In the genomic region with DNA sequence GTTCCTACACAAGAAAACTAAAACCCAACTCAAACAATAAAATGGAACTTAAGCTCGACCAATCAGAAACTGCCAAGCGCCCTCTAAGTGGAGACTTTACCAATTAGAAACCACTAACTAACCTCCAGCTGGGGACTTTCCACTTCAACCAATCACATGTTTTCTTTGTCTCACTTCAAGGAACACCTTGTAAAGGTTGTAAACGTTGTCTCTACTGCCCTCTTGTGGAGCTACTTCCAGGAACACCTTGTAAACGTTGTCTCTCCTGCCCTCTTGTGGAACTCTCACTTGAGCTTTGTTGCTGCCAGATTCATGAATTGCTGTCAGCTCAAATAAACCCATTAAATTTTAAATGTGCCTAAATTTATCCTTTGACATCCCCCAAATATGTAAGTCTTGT, we compare ENCODE assay signal across 9 cellular contexts. TPM values are rescaled to one million over a fixed set of nuclear protein-coding genes. Genes with fewer than 3 reads are reported as not detected.
DNase-seq lines count a peak whose midpoint lies in the region; ATAC-seq, FAIRE-seq and TF ChIP-seq lines count a peak whose summit lies in the region.
"Not testable (repeated sequence)": the region's sequence is repeated elsewhere in the genome, so short reads cannot be mapped to it uniquely, and the experiment has no call there.
"Had no signal": no experiment of that assay in that cellular context is flagged by ENCODE, and none has a peak within 500 bp of the region (broad histone marks: within the 10 kb centered on the region; RNA-seq: fewer than 3 reads in every experiment).

No MANE protein-coding gene starts in this region.

- not testable (repeated sequence) for H3K27me3 Mint-ChIP-seq in activated CD4-positive, alpha-beta T cell treated with anti-CD3 and anti-CD28 coated beads for 36 hours; activated naive CD8-positive, alpha-beta T cell treated with anti-CD3 and anti-CD28 coated beads, Interleukin-2, amount 50 U/mL, for 24 hours; natural killer cell (ENCODE audit: low read depth in 2 of 2)

- not testable (repeated sequence) for DNase-seq in DND-41; PC-3; activated naive CD8-positive, alpha-beta T cell treated with anti-CD3 and anti-CD28 coated beads, Interleukin-2, amount 50 U/mL, for 24 hours; left lung; natural killer cell
- DNase-seq in activated CD4-positive, alpha-beta T cell treated with anti-CD3 and anti-CD28 coated beads for 36 hours = peak; percentile 17

- not testable (repeated sequence) for H3K4me3 Mint-ChIP-seq in activated CD4-positive, alpha-beta T cell treated with anti-CD3 and anti-CD28 coated beads for 36 hours; activated naive CD8-positive, alpha-beta T cell treated with anti-CD3 and anti-CD28 coated beads, Interleukin-2, amount 50 U/mL, for 24 hours; natural killer cell

- TF ChIP-seq CTCF in DND-41 (IDR thresholded peaks at IDR 0.05; ENCODE audit: borderline replicate concordance, extremely low read depth, low read length, poor library complexity, severe bottlenecking); PC-3 (conservative IDR thresholded peaks at IDR 0.05; ENCODE audit: low read depth, low read length); left lung (IDR thresholded peaks at IDR 0.05); natural killer cell (IDR thresholded peaks at IDR 0.05): not testable (repeated sequence)

- not testable (repeated sequence) for H3K4me2 ChIP-seq in DND-41 (ENCODE audit: insufficient read depth, low read length); PC-3 (ENCODE audit: low read length)

- H3K27ac Mint-ChIP-seq in activated CD4-positive, alpha-beta T cell treated with anti-CD3 and anti-CD28 coated beads for 36 hours; activated naive CD8-positive, alpha-beta T cell treated with anti-CD3 and anti-CD28 coated beads, Interleukin-2, amount 50 U/mL, for 24 hours; natural killer cell: not testable (repeated sequence)

- not testable (repeated sequence) for BruUV-seq in PC-3 (replicated peaks; lab: Mats Ljungman, UMichigan)

- H3K4me3 ChIP-seq in DND-41 (ENCODE audit: low read depth in 1 of 2, low read length in 2 of 2); PC-3 (ENCODE audit: low read length); left lung: not testable (repeated sequence)

- CTCF ChIA-PET in PC-3 (lab: Charles Lee); activated CD4-positive, alpha-beta T cell treated with anti-CD3 and anti-CD28 coated beads for 36 hours (lab: Charles Lee): not testable (repeated sequence)

- H3K27ac ChIP-seq in DND-41 (ENCODE audit: low read length); PC-3 (ENCODE audit: low read length); left lung: not testable (repeated sequence)

- not testable (repeated sequence) for H2AFZ ChIP-seq in DND-41 (ENCODE audit: low read depth, low read length); PC-3 (ENCODE audit: low read length)

- H3K9ac ChIP-seq in DND-41 (ENCODE audit: low read depth, low read length); PC-3 (ENCODE audit: low read length): not testable (repeated sequence)

- H3F3A ChIP-seq in PC-3 (ENCODE audit: low read length, unreplicated experiment) = not testable (repeated sequence)

- not testable (repeated sequence) for H3K4me1 ChIP-seq in DND-41 (ENCODE audit: insufficient read depth, low read length); PC-3 (ENCODE audit: insufficient read depth, low read length); left lung

- not testable (repeated sequence) for H3K9me3 Mint-ChIP-seq in activated CD4-positive, alpha-beta T cell treated with anti-CD3 and anti-CD28 coated beads for 36 hours (ENCODE audit: low read depth); activated naive CD8-positive, alpha-beta T cell treated with anti-CD3 and anti-CD28 coated beads, Interleukin-2, amount 50 U/mL, for 24 hours; natural killer cell

- H4K20me1 ChIP-seq in DND-41 (ENCODE audit: insufficient read depth, low read length); PC-3 (ENCODE audit: low read length): not testable (repeated sequence)

- H3K4me1 Mint-ChIP-seq in activated CD4-positive, alpha-beta T cell treated with anti-CD3 and anti-CD28 coated beads for 36 hours; activated naive CD8-positive, alpha-beta T cell treated with anti-CD3 and anti-CD28 coated beads, Interleukin-2, amount 50 U/mL, for 24 hours; natural killer cell: not testable (repeated sequence)

- intact Hi-C loops in PC-3 (cut with micrococcal nuclease); activated CD4-positive, alpha-beta T cell treated with anti-CD3 and anti-CD28 coated beads for 36 hours (cut with DNase I, micrococcal nuclease); left lung (cut with DNase I); natural killer cell (cut with micrococcal nuclease): not testable (repeated sequence)

- H3K27me3 ChIP-seq in DND-41 (ENCODE audit: insufficient read depth, low read length, poor library complexity); PC-3 (ENCODE audit: low read length); left lung: not testable (repeated sequence)

- ATAC-seq in DND-41 (ENCODE audit: insufficient read depth, low read depth) = peak; percentile 85
- ATAC-seq in PC-3 = peak; percentile 55; the same call in 1 of the 2 replicates
- peak; percentile 76 for ATAC-seq in activated CD4-positive, alpha-beta T cell treated with anti-CD3 and anti-CD28 coated beads for 36 hours
- peak; percentile 71 for ATAC-seq in activated naive CD8-positive, alpha-beta T cell treated with anti-CD3 and anti-CD28 coated beads, Interleukin-2, amount 50 U/mL, for 24 hours
- ATAC-seq in left lung = peak; percentile 65
- ATAC-seq in natural killer cell = peak; percentile 81 to 99 (median 94)

- not testable (repeated sequence) for H3K9me3 ChIP-seq in DND-41 (ENCODE audit: insufficient read depth, low read length, severe bottlenecking); PC-3 (ENCODE audit: low read length); left lung

- H3K36me3 Mint-ChIP-seq in activated CD4-positive, alpha-beta T cell treated with anti-CD3 and anti-CD28 coated beads for 36 hours (ENCODE audit: low read depth); activated naive CD8-positive, alpha-beta T cell treated with anti-CD3 and anti-CD28 coated beads, Interleukin-2, amount 50 U/mL, for 24 hours (ENCODE audit: low read depth); natural killer cell: not testable (repeated sequence)

- H3K79me2 ChIP-seq in DND-41 (ENCODE audit: insufficient read depth, low read length); PC-3 (ENCODE audit: low read length): not testable (repeated sequence)

- H3K9me2 ChIP-seq in PC-3 (replicated peaks; ENCODE audit: low read length) = not testable (repeated sequence)

- not testable (repeated sequence) for H3K36me3 ChIP-seq in DND-41 (ENCODE audit: insufficient read depth, low read length); PC-3 (ENCODE audit: low read depth, low read length); left lung

- peak; percentile 39 for FAIRE-seq in endometrium (lab: Jason Lieb, UNC)

- POLR2A ChIA-PET in PC-3 (lab: Charles Lee; ENCODE audit: unreplicated experiment); activated CD4-positive, alpha-beta T cell treated with anti-CD3 and anti-CD28 coated beads for 36 hours (lab: Charles Lee): not testable (repeated sequence)

RNA-seq across cellular contexts. Expression of a gene that starts 46.7 kb away (rescaled TPM):
- total RNA-seq in PC-3 (2014; rRNA removed) (not detected in 2 replicates), left lung (under 1 TPM; 0.31 to 0.47 TPM), natural killer cell (not detected)
- not detected for total RNA-seq in activated CD4-positive, alpha-beta T cell treated with anti-CD3 and anti-CD28 coated beads for 36 hours
- total RNA-seq: H7, MCF 10A had no signal
